Comparison of ENCODE assay signal across 1 cellular context in the genomic region with DNA sequence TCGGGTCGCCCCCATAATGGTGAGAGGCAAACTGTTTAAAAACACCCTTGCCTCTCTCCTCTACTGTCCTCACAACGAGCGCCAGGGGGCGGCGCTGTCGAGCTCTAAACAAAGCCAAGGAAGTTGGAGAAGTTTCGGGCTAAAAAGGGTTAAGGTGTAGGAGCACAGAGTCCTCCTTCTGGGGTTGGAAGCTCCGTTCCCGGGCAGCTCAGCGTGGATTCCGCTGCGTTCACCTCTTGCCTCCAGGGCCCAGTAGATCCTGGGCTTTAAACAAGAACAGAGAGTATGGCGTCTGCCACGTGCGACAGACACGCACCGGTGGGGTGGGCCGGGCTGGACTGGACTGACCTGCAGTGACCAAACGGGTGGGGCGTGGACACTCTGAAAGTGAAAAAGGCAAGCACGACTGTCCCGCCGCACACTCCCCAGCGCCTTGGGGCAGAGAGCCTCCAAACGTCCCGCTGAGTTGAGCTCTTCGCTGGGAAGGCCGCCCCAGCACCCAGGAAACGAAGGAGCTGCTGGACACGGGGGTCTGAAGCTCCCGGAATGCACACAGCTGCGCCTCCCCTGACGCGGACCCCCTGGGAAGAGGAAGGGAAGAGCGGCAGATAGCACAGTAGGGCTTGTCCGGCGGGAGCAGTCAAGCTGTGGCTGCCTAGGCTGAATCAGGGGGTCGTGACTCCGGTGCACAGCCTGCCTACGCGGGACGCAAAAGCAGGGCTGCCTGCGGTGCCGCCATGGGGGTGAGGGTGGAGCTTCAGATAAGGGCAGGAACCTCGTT.
A peak's percentile ranks its signal among the peaks of the same experiment; 100 is the strongest.
TF ChIP-seq lines count a peak whose summit lies in the region.

No MANE protein-coding gene starts in this region.

TF ChIP-seq in K562, 482 proteins besides CTCF, POLR2A, EP300 and RAD21 (continued from another document and continues in another):
- no peak for TF ChIP-seq KDM4B (IDR thresholded peaks at IDR 0.05; ENCODE audit: borderline replicate concordance in 2 of 2, low read depth in 1 of 2)
- TF ChIP-seq, protein P1, sequence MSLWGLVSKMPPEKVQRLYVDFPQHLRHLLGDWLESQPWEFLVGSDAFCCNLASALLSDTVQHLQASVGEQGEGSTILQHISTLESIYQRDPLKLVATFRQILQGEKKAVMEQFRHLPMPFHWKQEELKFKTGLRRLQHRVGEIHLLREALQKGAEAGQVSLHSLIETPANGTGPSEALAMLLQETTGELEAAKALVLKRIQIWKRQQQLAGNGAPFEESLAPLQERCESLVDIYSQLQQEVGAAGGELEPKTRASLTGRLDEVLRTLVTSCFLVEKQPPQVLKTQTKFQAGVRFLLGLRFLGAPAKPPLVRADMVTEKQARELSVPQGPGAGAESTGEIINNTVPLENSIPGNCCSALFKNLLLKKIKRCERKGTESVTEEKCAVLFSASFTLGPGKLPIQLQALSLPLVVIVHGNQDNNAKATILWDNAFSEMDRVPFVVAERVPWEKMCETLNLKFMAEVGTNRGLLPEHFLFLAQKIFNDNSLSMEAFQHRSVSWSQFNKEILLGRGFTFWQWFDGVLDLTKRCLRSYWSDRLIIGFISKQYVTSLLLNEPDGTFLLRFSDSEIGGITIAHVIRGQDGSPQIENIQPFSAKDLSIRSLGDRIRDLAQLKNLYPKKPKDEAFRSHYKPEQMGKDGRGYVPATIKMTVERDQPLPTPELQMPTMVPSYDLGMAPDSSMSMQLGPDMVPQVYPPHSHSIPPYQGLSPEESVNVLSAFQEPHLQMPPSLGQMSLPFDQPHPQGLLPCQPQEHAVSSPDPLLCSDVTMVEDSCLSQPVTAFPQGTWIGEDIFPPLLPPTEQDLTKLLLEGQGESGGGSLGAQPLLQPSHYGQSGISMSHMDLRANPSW (CRISPR knock-in tag; IDR thresholded peaks at IDR 0.05) = no peak
- no peak for TF ChIP-seq RBM14 (IDR thresholded peaks at IDR 0.05; ENCODE audit: borderline replicate concordance, insufficient read depth, low read depth, low read length)
- TF ChIP-seq, protein P2, sequence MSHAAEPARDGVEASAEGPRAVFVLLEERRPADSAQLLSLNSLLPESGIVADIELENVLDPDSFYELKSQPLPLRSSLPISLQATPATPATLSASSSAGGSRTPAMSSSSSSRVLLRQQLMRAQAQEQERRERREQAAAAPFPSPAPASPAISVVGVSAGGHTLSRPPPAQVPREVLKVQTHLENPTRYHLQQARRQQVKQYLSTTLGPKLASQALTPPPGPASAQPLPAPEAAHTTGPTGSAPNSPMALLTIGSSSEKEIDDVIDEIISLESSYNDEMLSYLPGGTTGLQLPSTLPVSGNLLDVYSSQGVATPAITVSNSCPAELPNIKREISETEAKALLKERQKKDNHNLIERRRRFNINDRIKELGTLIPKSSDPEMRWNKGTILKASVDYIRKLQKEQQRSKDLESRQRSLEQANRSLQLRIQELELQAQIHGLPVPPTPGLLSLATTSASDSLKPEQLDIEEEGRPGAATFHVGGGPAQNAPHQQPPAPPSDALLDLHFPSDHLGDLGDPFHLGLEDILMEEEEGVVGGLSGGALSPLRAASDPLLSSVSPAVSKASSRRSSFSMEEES (CRISPR knock-in tag; IDR thresholded peaks at IDR 0.05) = no peak
- no peak for TF ChIP-seq DACH1 (IDR thresholded peaks at IDR 0.05; ENCODE audit: partially characterized antibody)
- peak in 1 of 2 experiments; percentile 45; a peak in 1 of 4 replicates for TF ChIP-seq HDAC1 (IDR thresholded peaks at IDR 0.05)
- no peak for TF ChIP-seq PRPF4 (IDR thresholded peaks at IDR 0.05; ENCODE audit: insufficient read depth, low read depth, low read length, poor library complexity, severe bottlenecking)
- TF ChIP-seq ZNF785 (CRISPR knock-in tag; IDR thresholded peaks at IDR 0.05) = no peak
- no peak for TF ChIP-seq PCBP2 (IDR thresholded peaks at IDR 0.05; ENCODE audit: low read depth, low read length, poor library complexity, severe bottlenecking)
- TF ChIP-seq, protein P3, sequence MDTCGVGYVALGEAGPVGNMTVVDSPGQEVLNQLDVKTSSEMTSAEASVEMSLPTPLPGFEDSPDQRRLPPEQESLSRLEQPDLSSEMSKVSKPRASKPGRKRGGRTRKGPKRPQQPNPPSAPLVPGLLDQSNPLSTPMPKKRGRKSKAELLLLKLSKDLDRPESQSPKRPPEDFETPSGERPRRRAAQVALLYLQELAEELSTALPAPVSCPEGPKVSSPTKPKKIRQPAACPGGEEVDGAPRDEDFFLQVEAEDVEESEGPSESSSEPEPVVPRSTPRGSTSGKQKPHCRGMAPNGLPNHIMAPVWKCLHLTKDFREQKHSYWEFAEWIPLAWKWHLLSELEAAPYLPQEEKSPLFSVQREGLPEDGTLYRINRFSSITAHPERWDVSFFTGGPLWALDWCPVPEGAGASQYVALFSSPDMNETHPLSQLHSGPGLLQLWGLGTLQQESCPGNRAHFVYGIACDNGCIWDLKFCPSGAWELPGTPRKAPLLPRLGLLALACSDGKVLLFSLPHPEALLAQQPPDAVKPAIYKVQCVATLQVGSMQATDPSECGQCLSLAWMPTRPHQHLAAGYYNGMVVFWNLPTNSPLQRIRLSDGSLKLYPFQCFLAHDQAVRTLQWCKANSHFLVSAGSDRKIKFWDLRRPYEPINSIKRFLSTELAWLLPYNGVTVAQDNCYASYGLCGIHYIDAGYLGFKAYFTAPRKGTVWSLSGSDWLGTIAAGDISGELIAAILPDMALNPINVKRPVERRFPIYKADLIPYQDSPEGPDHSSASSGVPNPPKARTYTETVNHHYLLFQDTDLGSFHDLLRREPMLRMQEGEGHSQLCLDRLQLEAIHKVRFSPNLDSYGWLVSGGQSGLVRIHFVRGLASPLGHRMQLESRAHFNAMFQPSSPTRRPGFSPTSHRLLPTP (IDR thresholded peaks at IDR 0.05; ENCODE audit: borderline replicate concordance, extremely low read depth, insufficient read length) = no peak
- no peak for TF ChIP-seq NFATC3 (IDR thresholded peaks at IDR 0.05)
- TF ChIP-seq, protein P4, sequence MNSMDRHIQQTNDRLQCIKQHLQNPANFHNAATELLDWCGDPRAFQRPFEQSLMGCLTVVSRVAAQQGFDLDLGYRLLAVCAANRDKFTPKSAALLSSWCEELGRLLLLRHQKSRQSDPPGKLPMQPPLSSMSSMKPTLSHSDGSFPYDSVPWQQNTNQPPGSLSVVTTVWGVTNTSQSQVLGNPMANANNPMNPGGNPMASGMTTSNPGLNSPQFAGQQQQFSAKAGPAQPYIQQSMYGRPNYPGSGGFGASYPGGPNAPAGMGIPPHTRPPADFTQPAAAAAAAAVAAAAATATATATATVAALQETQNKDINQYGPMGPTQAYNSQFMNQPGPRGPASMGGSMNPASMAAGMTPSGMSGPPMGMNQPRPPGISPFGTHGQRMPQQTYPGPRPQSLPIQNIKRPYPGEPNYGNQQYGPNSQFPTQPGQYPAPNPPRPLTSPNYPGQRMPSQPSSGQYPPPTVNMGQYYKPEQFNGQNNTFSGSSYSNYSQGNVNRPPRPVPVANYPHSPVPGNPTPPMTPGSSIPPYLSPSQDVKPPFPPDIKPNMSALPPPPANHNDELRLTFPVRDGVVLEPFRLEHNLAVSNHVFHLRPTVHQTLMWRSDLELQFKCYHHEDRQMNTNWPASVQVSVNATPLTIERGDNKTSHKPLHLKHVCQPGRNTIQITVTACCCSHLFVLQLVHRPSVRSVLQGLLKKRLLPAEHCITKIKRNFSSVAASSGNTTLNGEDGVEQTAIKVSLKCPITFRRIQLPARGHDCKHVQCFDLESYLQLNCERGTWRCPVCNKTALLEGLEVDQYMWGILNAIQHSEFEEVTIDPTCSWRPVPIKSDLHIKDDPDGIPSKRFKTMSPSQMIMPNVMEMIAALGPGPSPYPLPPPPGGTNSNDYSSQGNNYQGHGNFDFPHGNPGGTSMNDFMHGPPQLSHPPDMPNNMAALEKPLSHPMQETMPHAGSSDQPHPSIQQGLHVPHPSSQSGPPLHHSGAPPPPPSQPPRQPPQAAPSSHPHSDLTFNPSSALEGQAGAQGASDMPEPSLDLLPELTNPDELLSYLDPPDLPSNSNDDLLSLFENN (IDR thresholded peaks at IDR 0.05; ENCODE audit: low read depth in 2 of 2, low read length in 2 of 2) = no peak
- no peak for TF ChIP-seq ELF4 (CRISPR knock-in tag; IDR thresholded peaks at IDR 0.05)
- peak; percentile 24; the same call in 1 of the 2 replicates for TF ChIP-seq CREM (IDR thresholded peaks at IDR 0.05; ENCODE audit: low read depth)
- TF ChIP-seq ZNF121 (CRISPR knock-in tag; conservative IDR thresholded peaks at IDR 0.05) = no peak
- TF ChIP-seq KLF10 (CRISPR knock-in tag; IDR thresholded peaks at IDR 0.05) = no peak
- TF ChIP-seq, protein P5, sequence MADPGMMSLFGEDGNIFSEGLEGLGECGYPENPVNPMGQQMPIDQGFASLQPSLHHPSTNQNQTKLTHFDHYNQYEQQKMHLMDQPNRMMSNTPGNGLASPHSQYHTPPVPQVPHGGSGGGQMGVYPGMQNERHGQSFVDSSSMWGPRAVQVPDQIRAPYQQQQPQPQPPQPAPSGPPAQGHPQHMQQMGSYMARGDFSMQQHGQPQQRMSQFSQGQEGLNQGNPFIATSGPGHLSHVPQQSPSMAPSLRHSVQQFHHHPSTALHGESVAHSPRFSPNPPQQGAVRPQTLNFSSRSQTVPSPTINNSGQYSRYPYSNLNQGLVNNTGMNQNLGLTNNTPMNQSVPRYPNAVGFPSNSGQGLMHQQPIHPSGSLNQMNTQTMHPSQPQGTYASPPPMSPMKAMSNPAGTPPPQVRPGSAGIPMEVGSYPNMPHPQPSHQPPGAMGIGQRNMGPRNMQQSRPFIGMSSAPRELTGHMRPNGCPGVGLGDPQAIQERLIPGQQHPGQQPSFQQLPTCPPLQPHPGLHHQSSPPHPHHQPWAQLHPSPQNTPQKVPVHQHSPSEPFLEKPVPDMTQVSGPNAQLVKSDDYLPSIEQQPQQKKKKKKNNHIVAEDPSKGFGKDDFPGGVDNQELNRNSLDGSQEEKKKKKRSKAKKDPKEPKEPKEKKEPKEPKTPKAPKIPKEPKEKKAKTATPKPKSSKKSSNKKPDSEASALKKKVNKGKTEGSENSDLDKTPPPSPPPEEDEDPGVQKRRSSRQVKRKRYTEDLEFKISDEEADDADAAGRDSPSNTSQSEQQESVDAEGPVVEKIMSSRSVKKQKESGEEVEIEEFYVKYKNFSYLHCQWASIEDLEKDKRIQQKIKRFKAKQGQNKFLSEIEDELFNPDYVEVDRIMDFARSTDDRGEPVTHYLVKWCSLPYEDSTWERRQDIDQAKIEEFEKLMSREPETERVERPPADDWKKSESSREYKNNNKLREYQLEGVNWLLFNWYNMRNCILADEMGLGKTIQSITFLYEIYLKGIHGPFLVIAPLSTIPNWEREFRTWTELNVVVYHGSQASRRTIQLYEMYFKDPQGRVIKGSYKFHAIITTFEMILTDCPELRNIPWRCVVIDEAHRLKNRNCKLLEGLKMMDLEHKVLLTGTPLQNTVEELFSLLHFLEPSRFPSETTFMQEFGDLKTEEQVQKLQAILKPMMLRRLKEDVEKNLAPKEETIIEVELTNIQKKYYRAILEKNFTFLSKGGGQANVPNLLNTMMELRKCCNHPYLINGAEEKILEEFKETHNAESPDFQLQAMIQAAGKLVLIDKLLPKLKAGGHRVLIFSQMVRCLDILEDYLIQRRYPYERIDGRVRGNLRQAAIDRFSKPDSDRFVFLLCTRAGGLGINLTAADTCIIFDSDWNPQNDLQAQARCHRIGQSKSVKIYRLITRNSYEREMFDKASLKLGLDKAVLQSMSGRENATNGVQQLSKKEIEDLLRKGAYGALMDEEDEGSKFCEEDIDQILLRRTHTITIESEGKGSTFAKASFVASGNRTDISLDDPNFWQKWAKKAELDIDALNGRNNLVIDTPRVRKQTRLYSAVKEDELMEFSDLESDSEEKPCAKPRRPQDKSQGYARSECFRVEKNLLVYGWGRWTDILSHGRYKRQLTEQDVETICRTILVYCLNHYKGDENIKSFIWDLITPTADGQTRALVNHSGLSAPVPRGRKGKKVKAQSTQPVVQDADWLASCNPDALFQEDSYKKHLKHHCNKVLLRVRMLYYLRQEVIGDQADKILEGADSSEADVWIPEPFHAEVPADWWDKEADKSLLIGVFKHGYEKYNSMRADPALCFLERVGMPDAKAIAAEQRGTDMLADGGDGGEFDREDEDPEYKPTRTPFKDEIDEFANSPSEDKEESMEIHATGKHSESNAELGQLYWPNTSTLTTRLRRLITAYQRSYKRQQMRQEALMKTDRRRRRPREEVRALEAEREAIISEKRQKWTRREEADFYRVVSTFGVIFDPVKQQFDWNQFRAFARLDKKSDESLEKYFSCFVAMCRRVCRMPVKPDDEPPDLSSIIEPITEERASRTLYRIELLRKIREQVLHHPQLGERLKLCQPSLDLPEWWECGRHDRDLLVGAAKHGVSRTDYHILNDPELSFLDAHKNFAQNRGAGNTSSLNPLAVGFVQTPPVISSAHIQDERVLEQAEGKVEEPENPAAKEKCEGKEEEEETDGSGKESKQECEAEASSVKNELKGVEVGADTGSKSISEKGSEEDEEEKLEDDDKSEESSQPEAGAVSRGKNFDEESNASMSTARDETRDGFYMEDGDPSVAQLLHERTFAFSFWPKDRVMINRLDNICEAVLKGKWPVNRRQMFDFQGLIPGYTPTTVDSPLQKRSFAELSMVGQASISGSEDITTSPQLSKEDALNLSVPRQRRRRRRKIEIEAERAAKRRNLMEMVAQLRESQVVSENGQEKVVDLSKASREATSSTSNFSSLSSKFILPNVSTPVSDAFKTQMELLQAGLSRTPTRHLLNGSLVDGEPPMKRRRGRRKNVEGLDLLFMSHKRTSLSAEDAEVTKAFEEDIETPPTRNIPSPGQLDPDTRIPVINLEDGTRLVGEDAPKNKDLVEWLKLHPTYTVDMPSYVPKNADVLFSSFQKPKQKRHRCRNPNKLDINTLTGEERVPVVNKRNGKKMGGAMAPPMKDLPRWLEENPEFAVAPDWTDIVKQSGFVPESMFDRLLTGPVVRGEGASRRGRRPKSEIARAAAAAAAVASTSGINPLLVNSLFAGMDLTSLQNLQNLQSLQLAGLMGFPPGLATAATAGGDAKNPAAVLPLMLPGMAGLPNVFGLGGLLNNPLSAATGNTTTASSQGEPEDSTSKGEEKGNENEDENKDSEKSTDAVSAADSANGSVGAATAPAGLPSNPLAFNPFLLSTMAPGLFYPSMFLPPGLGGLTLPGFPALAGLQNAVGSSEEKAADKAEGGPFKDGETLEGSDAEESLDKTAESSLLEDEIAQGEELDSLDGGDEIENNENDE (IDR thresholded peaks at IDR 0.05; ENCODE audit: low read depth, low read length) = no peak
- peak; percentile 61 for TF ChIP-seq RBM39 (optimal IDR thresholded peaks at IDR 0.05; ENCODE audit: low read depth, low read length)
- TF ChIP-seq TEAD4 (IDR thresholded peaks at IDR 0.05; ENCODE audit: low read length) = no peak
- no peak for TF ChIP-seq TEAD4 (CRISPR knock-in tag; IDR thresholded peaks at IDR 0.05; ENCODE audit: borderline replicate concordance)
- TF ChIP-seq ZNF444 (CRISPR knock-in tag; IDR thresholded peaks at IDR 0.05) = no peak
- TF ChIP-seq KAT2B (IDR thresholded peaks at IDR 0.05; ENCODE audit: low read depth, low read length) = no peak
- TF ChIP-seq, protein P6, sequence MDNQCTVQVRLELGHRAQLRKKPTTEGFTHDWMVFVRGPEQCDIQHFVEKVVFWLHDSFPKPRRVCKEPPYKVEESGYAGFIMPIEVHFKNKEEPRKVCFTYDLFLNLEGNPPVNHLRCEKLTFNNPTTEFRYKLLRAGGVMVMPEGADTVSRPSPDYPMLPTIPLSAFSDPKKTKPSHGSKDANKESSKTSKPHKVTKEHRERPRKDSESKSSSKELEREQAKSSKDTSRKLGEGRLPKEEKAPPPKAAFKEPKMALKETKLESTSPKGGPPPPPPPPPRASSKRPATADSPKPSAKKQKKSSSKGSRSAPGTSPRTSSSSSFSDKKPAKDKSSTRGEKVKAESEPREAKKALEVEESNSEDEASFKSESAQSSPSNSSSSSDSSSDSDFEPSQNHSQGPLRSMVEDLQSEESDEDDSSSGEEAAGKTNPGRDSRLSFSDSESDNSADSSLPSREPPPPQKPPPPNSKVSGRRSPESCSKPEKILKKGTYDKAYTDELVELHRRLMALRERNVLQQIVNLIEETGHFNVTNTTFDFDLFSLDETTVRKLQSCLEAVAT (IDR thresholded peaks at IDR 0.05) = no peak
- TF ChIP-seq ZNF347 (CRISPR knock-in tag; IDR thresholded peaks at IDR 0.05; ENCODE audit: low read depth) = no peak
- no peak for TF ChIP-seq NCOA4 (IDR thresholded peaks at IDR 0.05; ENCODE audit: partially characterized antibody)
- no peak for TF ChIP-seq ZNF583 (CRISPR knock-in tag; IDR thresholded peaks at IDR 0.05)
- no peak for TF ChIP-seq ZNF12 (CRISPR knock-in tag; IDR thresholded peaks at IDR 0.05)
- peak; percentile 28; the same call in 1 of the 2 replicates for TF ChIP-seq STAG1 (CRISPR knock-in tag; IDR thresholded peaks at IDR 0.05; ENCODE audit: borderline replicate concordance)
